In the genomic region with DNA sequence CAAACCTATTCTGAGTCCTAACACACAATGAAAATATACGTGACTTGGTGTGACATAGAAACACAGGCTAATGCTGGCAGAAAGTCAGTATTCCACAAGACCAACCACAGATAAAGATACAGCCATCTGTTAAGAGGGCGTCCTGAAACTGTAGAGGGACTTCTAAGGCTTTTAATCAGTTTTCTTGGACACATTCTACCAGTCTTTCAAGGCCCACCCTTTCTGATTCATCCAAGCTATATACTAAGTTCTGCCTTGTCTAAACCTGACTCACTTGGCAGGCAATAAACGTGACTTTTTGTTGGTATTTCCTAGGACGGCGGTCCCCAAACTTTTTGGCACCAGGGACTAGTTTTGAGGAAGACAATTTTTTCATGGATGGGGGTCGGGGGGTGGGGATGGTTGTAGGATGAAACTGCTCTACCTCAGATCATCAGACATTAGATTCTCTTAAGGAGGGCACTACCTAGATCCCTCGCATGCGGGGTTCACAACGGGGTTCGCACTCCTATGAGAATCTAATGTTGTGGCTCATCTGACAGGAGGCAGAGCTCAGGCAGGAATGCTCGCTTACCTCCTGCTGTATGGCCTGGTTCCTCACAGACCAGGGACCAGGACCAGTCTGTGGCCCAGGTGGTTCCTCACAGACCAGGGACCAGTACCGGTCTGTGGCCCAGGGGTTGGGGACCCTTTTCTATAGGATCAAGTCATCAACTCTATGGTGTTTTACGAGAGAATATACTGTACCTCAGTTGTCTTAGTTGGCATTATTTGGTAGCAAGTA, we compare ENCODE assay signal across 26 cellular contexts.
DNase-seq lines count a peak whose midpoint lies in the region; ATAC-seq and TF ChIP-seq lines count a peak whose summit lies in the region.
"Had no signal": no experiment of that assay in that cellular context is flagged by ENCODE, and none has a peak within 500 bp of the region (broad histone marks: within the 10 kb centered on the region; RNA-seq: fewer than 3 reads in every experiment).

No MANE protein-coding gene starts in this region.

- no peak overlapping the region for H3K4me3 Mint-ChIP-seq in activated B cell treated with CpG ODN at 0.5 μM for 24 hours
- no peak overlapping the region for H3K4me3 Mint-ChIP-seq in activated CD8-positive, alpha-beta T cell treated with anti-CD3 and anti-CD28 coated beads, Interleukin-2, amount 10 ng/mL, durations not matched to agents 7 days and 5 days
- H3K4me3 Mint-ChIP-seq: activated CD4-positive, alpha-beta T cell treated with anti-CD3 and anti-CD28 coated beads for 36 hours; activated naive CD8-positive, alpha-beta T cell; dendritic cell treated with granulocyte-macrophage colony-stimulating factor and Interleukin-4, amounts not matched to agents 40 ng/mL and 50 ng/mL, for 4 days; endodermal cell; nephron progenitor cell had no signal

- no peak overlapping the region for H3K4me3 ChIP-seq in right cardiac atrium (ENCODE audit: low read length)
- no peak overlapping the region for H3K4me3 ChIP-seq in fibroblast of mammary gland (ENCODE audit: control insufficient read depth, low read depth, low read length)
- H3K4me3 ChIP-seq: ascending aorta, Peyer's patch, SJSA1 had no signal

- intact Hi-C loops in right cardiac atrium (cut with DNase I) (no loop called here), left ventricle myocardium superior (cut with micrococcal nuclease) (no loop called here), activated B cell treated with CpG ODN at 0.5 μM for 24 hours (cut with micrococcal nuclease) (no loop called here)

- CTCF ChIA-PET in activated B cell treated with CpG ODN at 0.5 μM for 24 hours (lab: Charles Lee), result no interaction called here
- CTCF ChIA-PET in activated CD8-positive, alpha-beta T cell treated with anti-CD3 and anti-CD28 coated beads, Interleukin-2, amount 10 ng/mL, durations not matched to agents 7 days and 5 days (lab: Charles Lee), result no interaction called here

- H3K4me1 Mint-ChIP-seq in activated B cell treated with CpG ODN at 0.5 μM for 24 hours, result peaks cover 11% of the 10 kb centered on the region
- peaks cover 3% of the 10 kb centered on the region for H3K4me1 Mint-ChIP-seq in activated CD8-positive, alpha-beta T cell treated with anti-CD3 and anti-CD28 coated beads, Interleukin-2, amount 10 ng/mL, durations not matched to agents 7 days and 5 days (ENCODE audit: low read depth)

- peak; percentile 28 to 45 for ATAC-seq in right cardiac atrium
- ATAC-seq in left ventricle myocardium superior, result no peak
- no peak for ATAC-seq in activated B cell treated with CpG ODN at 0.5 μM for 24 hours (ENCODE audit: low read depth)
- ATAC-seq in GM19455 (IDR thresholded peaks at IDR 0.05; ENCODE audit: unreplicated experiment), result no peak
- no peak for ATAC-seq in activated CD8-positive, alpha-beta T cell treated with anti-CD3 and anti-CD28 coated beads, Interleukin-2, amount 10 ng/mL, durations not matched to agents 7 days and 5 days
- ATAC-seq: activated CD4-positive, alpha-beta T cell treated with anti-CD3 and anti-CD28 coated beads for 36 hours had no signal

- POLR2A ChIA-PET in activated B cell treated with CpG ODN at 0.5 μM for 24 hours (lab: Charles Lee), result no interaction called here
- POLR2A ChIA-PET in activated CD8-positive, alpha-beta T cell treated with anti-CD3 and anti-CD28 coated beads, Interleukin-2, amount 10 ng/mL, durations not matched to agents 7 days and 5 days (lab: Charles Lee), result no interaction called here

- H3K27ac Mint-ChIP-seq in activated B cell treated with CpG ODN at 0.5 μM for 24 hours, result peak overlapping the region; percentile 31
- H3K27ac Mint-ChIP-seq in activated CD8-positive, alpha-beta T cell treated with anti-CD3 and anti-CD28 coated beads, Interleukin-2, amount 10 ng/mL, durations not matched to agents 7 days and 5 days, result no peak overlapping the region
- H3K27ac Mint-ChIP-seq: activated CD4-positive, alpha-beta T cell treated with anti-CD3 and anti-CD28 coated beads for 36 hours; activated naive CD8-positive, alpha-beta T cell; dendritic cell treated with granulocyte-macrophage colony-stimulating factor and Interleukin-4, amounts not matched to agents 40 ng/mL and 50 ng/mL, for 4 days; endodermal cell; nephron progenitor cell had no signal

- H3K9me3 ChIP-seq in right cardiac atrium (ENCODE audit: control insufficient read depth, low read length), result no peaks in the 10 kb centered on the region
- H3K9me3 ChIP-seq: ascending aorta, Peyer's patch, SJSA1 had no signal

- 85% methylated on average over 13 of the region's 13 CpGs for WGBS in right cardiac atrium

- DNase-seq in right cardiac atrium, result no peak
- no peak for DNase-seq in left ventricle myocardium superior
- DNase-seq in activated B cell treated with CpG ODN at 0.5 μM for 24 hours, result no peak
- peak; percentile 65 for DNase-seq in fibroblast of mammary gland (ENCODE audit: low read depth)
- peak; percentile 18 for DNase-seq in stromal cell of bone marrow (ENCODE audit: low read depth)
- DNase-seq in NCI-H69 (lab: John Stamatoyannopoulos, UW), result no peak
- DNase-seq in activated CD8-positive, alpha-beta T cell treated with anti-CD3 and anti-CD28 coated beads, Interleukin-2, amount 10 ng/mL, durations not matched to agents 7 days and 5 days, result no peak
- DNase-seq: activated CD4-positive, alpha-beta T cell treated with anti-CD3 and anti-CD28 coated beads for 36 hours; activated T-cell treated with anti-CD3 and anti-CD28 coated beads for 4 hours; central memory CD4-positive, alpha-beta T cell; EL; endodermal cell; islet precursor cell; NCI-H1105; NCI-H187 treated with DMSO at 0.1 percent for 48 hours; NCI-H524; nephron progenitor cell; Peyer's patch; stimulated activated CD4-positive, alpha-beta T cell treated with anti-CD3 and anti-CD28 coated beads, Interleukin-4, amount 100 ng/mL, for 1 hour; trophoblast cell had no signal

- no peak overlapping the region for H3K27ac ChIP-seq in right cardiac atrium (ENCODE audit: low read length)
- H3K27ac ChIP-seq: ascending aorta, parathyroid adenoma, Peyer's patch, SJSA1 had no signal

- no peaks in the 10 kb centered on the region for H3K27me3 Mint-ChIP-seq in activated B cell treated with CpG ODN at 0.5 μM for 24 hours
- no peaks in the 10 kb centered on the region for H3K27me3 Mint-ChIP-seq in activated CD8-positive, alpha-beta T cell treated with anti-CD3 and anti-CD28 coated beads, Interleukin-2, amount 10 ng/mL, durations not matched to agents 7 days and 5 days (ENCODE audit: low read depth)
- H3K27me3 Mint-ChIP-seq: activated CD4-positive, alpha-beta T cell treated with anti-CD3 and anti-CD28 coated beads for 36 hours; activated naive CD8-positive, alpha-beta T cell; dendritic cell treated with granulocyte-macrophage colony-stimulating factor and Interleukin-4, amounts not matched to agents 40 ng/mL and 50 ng/mL, for 4 days had no signal

- TF ChIP-seq CTCF in activated B cell treated with CpG ODN at 0.5 μM for 24 hours (IDR thresholded peaks at IDR 0.05) (no peak), fibroblast of mammary gland (conservative IDR thresholded peaks at IDR 0.05; ENCODE audit: control insufficient read depth, insufficient read depth, low read depth, low read length) (no peak)

- H3K36me3 Mint-ChIP-seq in activated B cell treated with CpG ODN at 0.5 μM for 24 hours (ENCODE audit: low read depth), result peaks cover 42% of the 10 kb centered on the region
- peaks cover 38% of the 10 kb centered on the region for H3K36me3 Mint-ChIP-seq in activated CD8-positive, alpha-beta T cell treated with anti-CD3 and anti-CD28 coated beads, Interleukin-2, amount 10 ng/mL, durations not matched to agents 7 days and 5 days (ENCODE audit: low read depth)

- H3K4me1 ChIP-seq in right cardiac atrium (ENCODE audit: control insufficient read depth, insufficient read depth, low read length), result no peaks in the 10 kb centered on the region
- H3K4me1 ChIP-seq: ascending aorta, Peyer's patch, SJSA1 had no signal

- H3K9me3 Mint-ChIP-seq in activated B cell treated with CpG ODN at 0.5 μM for 24 hours, result no peaks in the 10 kb centered on the region
- no peaks in the 10 kb centered on the region for H3K9me3 Mint-ChIP-seq in activated CD8-positive, alpha-beta T cell treated with anti-CD3 and anti-CD28 coated beads, Interleukin-2, amount 10 ng/mL, durations not matched to agents 7 days and 5 days (ENCODE audit: insufficient read depth)
- H3K9me3 Mint-ChIP-seq: dendritic cell treated with granulocyte-macrophage colony-stimulating factor and Interleukin-4, amounts not matched to agents 40 ng/mL and 50 ng/mL, for 4 days; endodermal cell; nephron progenitor cell had no signal

- H3K27me3 ChIP-seq in right cardiac atrium (ENCODE audit: control insufficient read depth, insufficient read depth), result no peaks in the 10 kb centered on the region
- H3K27me3 ChIP-seq: ascending aorta, Peyer's patch, SJSA1 had no signal

Comparison
In these comparisons a context has a peak if more than half of its experiments do, and no peak if none do; other contexts are left out.
1. ATAC-seq: peak in right cardiac atrium (2 of 2); none in left ventricle myocardium superior (single experiment), activated B cell treated with CpG ODN at 0.5 μM for 24 hours (single experiment), GM19455 (single experiment) and activated CD8-positive, alpha-beta T cell treated with anti-CD3 and anti-CD28 coated beads, Interleukin-2, amount 10 ng/mL, durations not matched to agents 7 days and 5 days (single experiment).
2. DNase-seq: peak in fibroblast of mammary gland (single experiment) and stromal cell of bone marrow (single experiment); none in right cardiac atrium (0 of 3), left ventricle myocardium superior (single experiment), activated B cell treated with CpG ODN at 0.5 μM for 24 hours (single experiment), NCI-H69 (single experiment) and activated CD8-positive, alpha-beta T cell treated with anti-CD3 and anti-CD28 coated beads, Interleukin-2, amount 10 ng/mL, durations not matched to agents 7 days and 5 days (single experiment).